Comparison of ENCODE assay signal across 20 cellular contexts in the genomic region with DNA sequence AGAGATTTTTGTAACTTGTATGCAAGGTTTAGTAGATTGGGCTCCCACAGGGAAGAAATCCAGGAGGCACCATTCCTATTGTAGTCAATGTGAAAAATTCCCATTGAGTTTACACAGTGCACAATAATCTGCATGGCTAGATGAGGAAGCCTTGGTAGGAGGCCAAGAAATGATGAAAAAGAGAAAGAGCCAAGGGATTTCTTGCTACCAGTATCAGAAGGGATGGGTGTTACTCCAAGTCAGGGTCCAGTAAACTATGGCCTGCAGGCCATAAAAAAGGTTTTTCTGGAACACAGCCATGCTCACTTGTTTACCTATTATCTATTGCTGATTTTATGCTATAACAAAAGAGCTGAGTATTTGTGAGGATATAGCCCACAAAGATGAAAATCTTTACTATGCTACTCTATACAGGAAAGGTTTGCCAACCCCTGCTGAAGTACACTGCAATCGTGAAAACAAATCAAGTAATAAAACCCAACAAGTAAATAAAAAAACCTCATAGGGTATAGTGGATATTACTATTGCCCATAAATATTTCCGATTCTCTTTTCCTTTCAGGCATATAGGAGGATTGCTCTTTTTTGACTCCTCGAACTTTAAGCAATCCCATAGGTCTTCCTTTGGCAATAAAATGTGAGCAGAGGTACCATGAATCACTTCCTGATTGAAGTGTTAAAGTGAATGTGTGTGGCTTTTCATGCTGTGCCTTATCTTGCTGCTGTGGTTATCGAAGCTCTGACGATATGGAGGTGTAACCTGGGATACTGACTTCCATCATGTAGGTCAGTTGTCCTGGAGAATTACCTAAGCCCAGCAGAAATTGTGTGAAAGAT.
DNase-seq lines count a peak whose midpoint lies in the region; ATAC-seq and TF ChIP-seq lines count a peak whose summit lies in the region.
"Had no signal": no experiment of that assay in that cellular context is flagged by ENCODE, and none has a peak within 500 bp of the region (broad histone marks: within the 10 kb centered on the region; RNA-seq: fewer than 3 reads in every experiment).

No MANE protein-coding gene starts in this region.

- H3K9me3 ChIP-seq in right cardiac atrium (ENCODE audit: control insufficient read depth, low read length) (no peaks in the 10 kb centered on the region), Panc1 (ENCODE audit: control insufficient read depth, insufficient read depth, low read depth, low read length) (0 out of 2 replicates have a peak, but pooled peaks cover 2% of the 10 kb centered on the region), spleen (no peaks in the 10 kb centered on the region)
- H3K9me3 ChIP-seq: Peyer's patch had no signal

- H3K27ac ChIP-seq in right cardiac atrium (ENCODE audit: low read length) (no peak overlapping the region), Panc1 (ENCODE audit: low read length) (peak overlapping the region; percentile 77; the same call in 1 of the 2 replicates), spleen (no peak overlapping the region)
- H3K27ac ChIP-seq: Peyer's patch had no signal

- POLR2A ChIA-PET in Panc1 (lab: Charles Lee) = no interaction called here

- CTCF ChIA-PET in Panc1 (lab: Charles Lee) = no interaction called here
- CTCF ChIA-PET in activated naive CD4-positive, alpha-beta T cell treated with anti-CD3 and anti-CD28 coated beads, Interleukin-2, amount 10 ng/mL, durations not matched to agents 7 days and 5 days (lab: Charles Lee) = no interaction called here

- 55% methylated on average over 5 of the region's 5 CpGs for WGBS in right cardiac atrium
- 70 to 80% (median 77%) methylated on average over 5 of the region's 5 CpGs for WGBS in spleen, 5 donors

- peak; percentile 41 to 75 for ATAC-seq in right cardiac atrium
- no peak for ATAC-seq in Right ventricle myocardium inferior
- ATAC-seq in Panc1 = peak; percentile 96
- ATAC-seq in GM19455 (IDR thresholded peaks at IDR 0.05; ENCODE audit: unreplicated experiment) = no peak
- no peak for ATAC-seq in HG02973 (IDR thresholded peaks at IDR 0.05; ENCODE audit: unreplicated experiment)
- ATAC-seq: activated CD8-positive, alpha-beta memory T cell treated with anti-CD3 and anti-CD28 coated beads, Interleukin-2, amount 10 ng/mL, durations not matched to agents 7 days and 5 days; HepG2 had no signal

- no peaks in the 10 kb centered on the region for H3K4me1 Mint-ChIP-seq in activated naive CD4-positive, alpha-beta T cell treated with anti-CD3 and anti-CD28 coated beads, Interleukin-2, amount 10 ng/mL, durations not matched to agents 7 days and 5 days
- H3K4me1 Mint-ChIP-seq: activated CD8-positive, alpha-beta memory T cell treated with anti-CD3 and anti-CD28 coated beads, Interleukin-2, amount 10 ng/mL, durations not matched to agents 7 days and 5 days; activated naive CD8-positive, alpha-beta T cell treated with anti-CD3 and anti-CD28 coated beads for 36 hours had no signal

- no peaks in the 10 kb centered on the region for H3K27me3 ChIP-seq in right cardiac atrium (ENCODE audit: control insufficient read depth, insufficient read depth)
- H3K27me3 ChIP-seq in Panc1 (ENCODE audit: control insufficient read depth, insufficient read depth, low read length) = no peaks in the 10 kb centered on the region
- no peaks in the 10 kb centered on the region for H3K27me3 ChIP-seq in spleen (replicated peaks in 1 of 7)
- H3K27me3 ChIP-seq: Peyer's patch had no signal

- no peaks in the 10 kb centered on the region for H3K27me3 Mint-ChIP-seq in activated naive CD4-positive, alpha-beta T cell treated with anti-CD3 and anti-CD28 coated beads, Interleukin-2, amount 10 ng/mL, durations not matched to agents 7 days and 5 days
- H3K27me3 Mint-ChIP-seq: activated CD8-positive, alpha-beta memory T cell treated with anti-CD3 and anti-CD28 coated beads, Interleukin-2, amount 10 ng/mL, durations not matched to agents 7 days and 5 days; type B pancreatic cell had no signal

- in situ Hi-C loops in Panc1 (cut with HindIII; ENCODE audit: low pct_unique_long_range_greater_than_20kb, low sequenced_read_pairs) = no loop called here

- H3K4me1 ChIP-seq in right cardiac atrium (ENCODE audit: control insufficient read depth, insufficient read depth, low read length) (no peaks in the 10 kb centered on the region), Panc1 (ENCODE audit: control insufficient read depth, insufficient read depth, low read length) (peaks cover 24% of the 10 kb centered on the region), spleen (no peaks in the 10 kb centered on the region)
- H3K4me1 ChIP-seq: Peyer's patch had no signal

- no peaks in the 10 kb centered on the region for H3K36me3 Mint-ChIP-seq in activated naive CD4-positive, alpha-beta T cell treated with anti-CD3 and anti-CD28 coated beads, Interleukin-2, amount 10 ng/mL, durations not matched to agents 7 days and 5 days
- H3K36me3 Mint-ChIP-seq: activated CD8-positive, alpha-beta memory T cell treated with anti-CD3 and anti-CD28 coated beads, Interleukin-2, amount 10 ng/mL, durations not matched to agents 7 days and 5 days; activated naive CD8-positive, alpha-beta T cell treated with anti-CD3 and anti-CD28 coated beads for 36 hours; type B pancreatic cell had no signal

- TF ChIP-seq CTCF in Panc1 (IDR thresholded peaks at IDR 0.05) (no peak), spleen (IDR thresholded peaks at IDR 0.05 in 8 of 11, conservative IDR thresholded peaks at IDR 0.05 in 3 of 11) (no peak)

- no TSS peak for BruUV-seq in Panc1 (replicated peaks; lab: Mats Ljungman, UMichigan)

- no peak overlapping the region for H3K4me3 Mint-ChIP-seq in activated naive CD4-positive, alpha-beta T cell treated with anti-CD3 and anti-CD28 coated beads, Interleukin-2, amount 10 ng/mL, durations not matched to agents 7 days and 5 days
- H3K4me3 Mint-ChIP-seq: activated CD8-positive, alpha-beta memory T cell treated with anti-CD3 and anti-CD28 coated beads, Interleukin-2, amount 10 ng/mL, durations not matched to agents 7 days and 5 days; activated naive CD8-positive, alpha-beta T cell treated with anti-CD3 and anti-CD28 coated beads for 36 hours; type B pancreatic cell had no signal

- no peak overlapping the region for H3K27ac Mint-ChIP-seq in activated naive CD4-positive, alpha-beta T cell treated with anti-CD3 and anti-CD28 coated beads, Interleukin-2, amount 10 ng/mL, durations not matched to agents 7 days and 5 days
- H3K27ac Mint-ChIP-seq: activated CD8-positive, alpha-beta memory T cell treated with anti-CD3 and anti-CD28 coated beads, Interleukin-2, amount 10 ng/mL, durations not matched to agents 7 days and 5 days; activated naive CD8-positive, alpha-beta T cell treated with anti-CD3 and anti-CD28 coated beads for 36 hours; type B pancreatic cell had no signal

- H3K9me3 Mint-ChIP-seq in activated naive CD4-positive, alpha-beta T cell treated with anti-CD3 and anti-CD28 coated beads, Interleukin-2, amount 10 ng/mL, durations not matched to agents 7 days and 5 days = no peaks in the 10 kb centered on the region
- H3K9me3 Mint-ChIP-seq: activated naive CD8-positive, alpha-beta T cell treated with anti-CD3 and anti-CD28 coated beads for 36 hours; type B pancreatic cell had no signal

- intact Hi-C loops in right cardiac atrium (cut with DNase I) = no loop called here
- intact Hi-C loops in Right ventricle myocardium inferior (cut with DNase I) = no loop called here
- intact Hi-C loops in Panc1 (cut with micrococcal nuclease; ENCODE audit: unreplicated experiment) = no loop called here
- intact Hi-C loops in spleen (cut with DNase I; ENCODE audit: low total_unique reads) = no loop called here

- H3K4me3 ChIP-seq in right cardiac atrium (ENCODE audit: low read length) (no peak overlapping the region), Panc1 (ENCODE audit: low read depth in 2 of 2, low read length in 2 of 2) (peak overlapping the region; percentile 3 to 5; a peak in 2 of 4 replicates), spleen (no peak overlapping the region)
- H3K4me3 ChIP-seq: Peyer's patch had no signal

- H3K36me3 ChIP-seq in Panc1 (ENCODE audit: control insufficient read depth, insufficient read depth, low read length) = no peaks in the 10 kb centered on the region
- no peaks in the 10 kb centered on the region for H3K36me3 ChIP-seq in spleen
- H3K36me3 ChIP-seq: Peyer's patch had no signal

- DNase-seq in right cardiac atrium (no peak), Right ventricle myocardium inferior (ENCODE audit: missing footprints) (no peak), Panc1 (ENCODE audit: low read depth, low spot score) (peak; percentile 41), fibroblast of peridontal ligament (ENCODE audit: extremely low read depth) (peak; percentile 59), spleen (no peak)
- no peak for DNase-seq in activated naive CD4-positive, alpha-beta T cell treated with anti-CD3 and anti-CD28 coated beads, Interleukin-2, amount 10 ng/mL, durations not matched to agents 7 days and 5 days
- DNase-seq: ACHN; activated CD8-positive, alpha-beta memory T cell treated with anti-CD3 and anti-CD28 coated beads, Interleukin-2, amount 10 ng/mL, durations not matched to agents 7 days and 5 days; activated naive CD8-positive, alpha-beta T cell treated with anti-CD3 and anti-CD28 coated beads for 36 hours; dermis blood vessel endothelial cell; DMS53; HCEC 1CT; head of caudate nucleus; occipital lobe; Peyer's patch; stimulated activated CD4-positive, alpha-beta T cell treated with anti-CD3 and anti-CD28 coated beads, Interleukin-12 subunit alpha, Interleukin-12 subunit beta, amount 100 ng/mL, for 4 hours had no signal

- TF ChIP-seq POLR2A in spleen (IDR thresholded peaks at IDR 0.05) = no peak

Comparison
In these comparisons a context has a peak if more than half of its experiments do, and no peak if none do; other contexts are left out.
1. ATAC-seq: peak in right cardiac atrium (2 of 2) and Panc1 (single experiment); none in Right ventricle myocardium inferior (single experiment), GM19455 (single experiment) and HG02973 (single experiment).
2. DNase-seq: peak in Panc1 (single experiment) and fibroblast of peridontal ligament (single experiment); none in right cardiac atrium (0 of 3), Right ventricle myocardium inferior (single experiment), activated naive CD4-positive, alpha-beta T cell treated with anti-CD3 and anti-CD28 coated beads, Interleukin-2, amount 10 ng/mL, durations not matched to agents 7 days and 5 days (single experiment) and spleen (single experiment).
3. H3K4me3 ChIP-seq: peak in Panc1 (2 of 2); none in right cardiac atrium (single experiment) and spleen (0 of 8).